ENCODE assay signal across 12 cellular contexts in the genomic region with DNA sequence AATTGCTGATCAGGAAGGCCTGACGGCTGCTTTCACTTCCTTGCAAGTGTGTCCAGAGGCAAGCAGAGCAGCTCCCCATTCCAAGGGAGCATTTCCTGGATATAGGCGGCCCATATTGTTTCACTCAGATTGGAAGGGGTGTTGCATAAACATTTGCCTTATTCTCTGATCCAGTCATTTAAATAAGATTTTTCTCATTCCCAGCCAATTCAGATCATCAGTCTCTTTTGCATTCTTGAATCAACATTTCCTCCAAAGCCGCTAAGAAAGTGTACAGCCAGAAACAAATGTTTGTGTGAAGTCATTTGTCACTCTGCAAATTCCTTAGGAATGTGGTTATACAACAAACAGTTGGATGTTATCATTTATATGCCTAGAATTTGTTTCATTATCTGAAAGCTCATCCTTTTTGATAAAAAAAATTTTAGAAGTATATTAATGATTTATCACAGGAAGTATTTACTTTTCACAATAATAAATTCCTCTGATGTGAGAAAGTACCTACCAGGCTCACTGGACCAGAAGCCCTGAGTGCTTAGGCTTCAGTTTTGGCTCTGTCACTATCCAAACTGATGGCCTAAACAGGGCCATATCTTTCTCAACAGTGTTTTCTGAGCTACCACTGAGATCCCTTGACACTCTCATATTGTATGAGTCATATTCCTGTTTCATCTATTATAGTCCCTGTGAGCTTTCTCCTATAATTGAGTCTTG.
DNase-seq lines count a peak whose midpoint lies in the region; ATAC-seq and TF ChIP-seq lines count a peak whose summit lies in the region.
"Had no signal": no experiment of that assay in that cellular context is flagged by ENCODE, and none has a peak within 500 bp of the region (broad histone marks: within the 10 kb centered on the region; RNA-seq: fewer than 3 reads in every experiment).

No MANE protein-coding gene starts in this region.

- H3K4me3 ChIP-seq in PC-9 (peak overlapping the region; percentile 6; the same call in 1 of the 2 replicates), fibroblast of lung (replicated peaks in 1 of 4; ENCODE audit: control extremely low read depth in 1 of 4, insufficient read depth in 1 of 4, low read depth in 3 of 4, low read length in 4 of 4) (peak overlapping the region in 2 of 4 experiments; percentile 17)

- H3K79me2 ChIP-seq in PC-9 (ENCODE audit: low read depth) (no peaks in the 10 kb centered on the region), fibroblast of lung (ENCODE audit: control insufficient read depth, insufficient read depth, low read length) (no peaks in the 10 kb centered on the region)

- no peak for TF ChIP-seq CTCF in PC-9 (conservative IDR thresholded peaks at IDR 0.05)
- TF ChIP-seq CTCF in fibroblast of lung (conservative IDR thresholded peaks at IDR 0.05 in 1 of 2, IDR thresholded peaks at IDR 0.05 in 1 of 2; ENCODE audit: low read depth in 1 of 2, low read length in 2 of 2) = no peak

- H4K20me1 ChIP-seq in PC-9 (ENCODE audit: insufficient read depth) (no peaks in the 10 kb centered on the region), fibroblast of lung (ENCODE audit: control insufficient read depth, extremely low read depth, insufficient read depth, low read length) (no peaks in the 10 kb centered on the region)

- peak; percentile 85 for ATAC-seq in sciatic nerve
- no peak for ATAC-seq in HG02884 (IDR thresholded peaks at IDR 0.05; ENCODE audit: unreplicated experiment)

- peak; percentile 79 for DNase-seq in EL
- DNase-seq in PC-9 = peak; percentile 38 to 96
- DNase-seq in fibroblast of lung (ENCODE audit: low read depth in 2 of 2) = peak; percentile 78 to 93
- DNase-seq in sciatic nerve (ENCODE audit: low spot score) = no peak
- no peak for DNase-seq in NCI-H2081 treated with DMSO at 0.1 percent for 48 hours (lab: John Stamatoyannopoulos, UW)
- DNase-seq in C1 segment of cervical spinal cord (lab: John Stamatoyannopoulos, UW) = no peak
- no peak for DNase-seq in effector CD8-positive, alpha-beta T cell (lab: John Stamatoyannopoulos, UW)
- DNase-seq: activated naive CD8-positive, alpha-beta T cell treated with anti-CD3 and anti-CD28 coated beads, Interleukin-2, amount 10 ng/mL, durations not matched to agents 7 days and 5 days; GF-D8; NCI-H510A treated with DMSO at 0.1 percent for 48 hours; stimulated activated naive CD4-positive, alpha-beta T cell treated with Interleukin-2 at 50 U/mL for 16 hours had no signal

- no peak overlapping the region for H2AFZ ChIP-seq in PC-9
- H2AFZ ChIP-seq in fibroblast of lung (ENCODE audit: low read length) = peak overlapping the region; percentile 8

- POLR2A ChIA-PET in PC-9 (lab: Charles Lee; ENCODE audit: unreplicated experiment) = interaction anchor here (0.6 kb wide), 3 partner anchors 85 to 1919 kb away, joined by 3 to 5 read pairs (median 5); no protein-coding TSS in a partner anchor

- intact Hi-C loops in PC-9 (cut with micrococcal nuclease; ENCODE audit: unreplicated experiment) = loop anchor here (5.0 kb wide), 1 partner anchor 603 kb away; no protein-coding TSS in a partner anchor
- intact Hi-C loops in sciatic nerve (cut with DNase I) = no loop called here

- H3K36me3 ChIP-seq in PC-9 (ENCODE audit: low read depth) (no peaks in the 10 kb centered on the region), fibroblast of lung (ENCODE audit: control insufficient read depth, insufficient read depth, low read length) (no peaks in the 10 kb centered on the region)

- H3K9me3 ChIP-seq in PC-9 (ENCODE audit: insufficient read depth, low read depth) = peaks cover 14% of the 10 kb centered on the region; the same call in 1 of the 2 replicates
- H3K9me3 ChIP-seq in fibroblast of lung (ENCODE audit: control insufficient read depth, insufficient read depth, low read depth, low read length) = no peaks in the 10 kb centered on the region

- no TSS peak for BruUV-seq in PC-9 (replicated peaks; lab: Mats Ljungman, UMichigan)

- H3K4me2 ChIP-seq in PC-9 (peak overlapping the region; percentile 67), fibroblast of lung (ENCODE audit: extremely low read depth, insufficient read depth, low read length) (peak overlapping the region; percentile 76)

- H3K27me3 ChIP-seq in PC-9 (ENCODE audit: insufficient read depth, low read depth) = no peaks in the 10 kb centered on the region
- H3K27me3 ChIP-seq in fibroblast of lung (ENCODE audit: control insufficient read depth, insufficient read depth, low read length) = no peaks in the 10 kb centered on the region

- H3K27ac ChIP-seq in PC-9 (peak overlapping the region; percentile 77), fibroblast of lung (ENCODE audit: insufficient read depth, low read length) (peak overlapping the region; percentile 76)

- peaks cover 41% of the 10 kb centered on the region for H3K4me1 ChIP-seq in PC-9 (replicated peaks; ENCODE audit: insufficient read depth)
- H3K4me1 ChIP-seq in fibroblast of lung (ENCODE audit: control insufficient read depth, extremely low read depth, insufficient read depth, low read length) = peaks cover 23% of the 10 kb centered on the region

- CTCF ChIA-PET in PC-9 (lab: Charles Lee) = interaction anchor here (0.5 kb wide), 1 partner anchor 179 kb away, joined by 6 read pairs; no protein-coding TSS in a partner anchor

- H3K9me2 ChIP-seq in PC-9 (ENCODE audit: insufficient read depth) = no peaks in the 10 kb centered on the region

- H3F3A ChIP-seq in PC-9 (ENCODE audit: insufficient read depth, low read depth) = peaks cover 26% of the 10 kb centered on the region

- H3K9ac ChIP-seq in fibroblast of lung (ENCODE audit: insufficient read depth, low read length) = peak overlapping the region; percentile 27

Comparison
In these comparisons a context has a peak if more than half of its experiments do, and no peak if none do; other contexts are left out.
1. DNase-seq: peak in EL (single experiment), PC-9 (2 of 2) and fibroblast of lung (2 of 2); none in sciatic nerve (single experiment), NCI-H2081 treated with DMSO at 0.1 percent for 48 hours (single experiment), C1 segment of cervical spinal cord (0 of 14) and effector CD8-positive, alpha-beta T cell (single experiment).